39 cellular contexts compared by ENCODE assay signal in genomic region chr14:24891987-24892729, GRCh38.
"Had no signal": no experiment of that assay in that cellular context is flagged by ENCODE, and none has a peak within 500 bp of the region (broad histone marks: within the 10 kb centered on the region; RNA-seq: fewer than 3 reads in every experiment).

No MANE protein-coding gene starts in this region.

- H3K27ac ChIP-seq: ascending aorta, cardiac muscle cell, VCaP had no signal

- H3K4me3 ChIP-seq: ascending aorta, cardiac muscle cell had no signal

- H3K4me1 Mint-ChIP-seq: activated CD4-positive, alpha-beta memory T cell treated with anti-CD3 and anti-CD28 coated beads, Interleukin-2, amount 10 ng/mL, durations not matched to agents 7 days and 5 days; activated CD4-positive, alpha-beta T cell treated with anti-CD3 and anti-CD28 coated beads for 36 hours; activated CD4-positive, alpha-beta T cell treated with anti-CD3 and anti-CD28 coated beads, Interleukin-2, amount 10 ng/mL, durations not matched to agents 7 days and 5 days; activated CD8-positive, alpha-beta memory T cell treated with anti-CD3 and anti-CD28 coated beads, Interleukin-2, amount 10 ng/mL, durations not matched to agents 7 days and 5 days; activated naive CD4-positive, alpha-beta T cell treated with anti-CD3 and anti-CD28 coated beads, Interleukin-2, amount 10 ng/mL, durations not matched to agents 7 days and 5 days; activated naive CD4-positive, alpha-beta T cell treated with anti-CD3 and anti-CD28 coated beads, Interleukin-2, amount 50 U/mL, for 24 hours; activated naive CD8-positive, alpha-beta T cell treated with anti-CD3 and anti-CD28 coated beads, Interleukin-2, amount 10 ng/mL, durations not matched to agents 7 days and 5 days; activated naive CD8-positive, alpha-beta T cell treated with anti-CD3 and anti-CD28 coated beads, Interleukin-2, amount 50 U/mL, for 24 hours; brain; central memory CD8-positive, alpha-beta T cell had no signal

- H3K9me3 Mint-ChIP-seq: activated CD4-positive, alpha-beta T cell treated with anti-CD3 and anti-CD28 coated beads, Interleukin-2, amount 10 ng/mL, durations not matched to agents 7 days and 5 days; activated naive CD4-positive, alpha-beta T cell treated with anti-CD3 and anti-CD28 coated beads, Interleukin-2, amount 10 ng/mL, durations not matched to agents 7 days and 5 days; activated naive CD4-positive, alpha-beta T cell treated with anti-CD3 and anti-CD28 coated beads, Interleukin-2, amount 50 U/mL, for 24 hours; activated T-helper 2 cell treated with anti-CD3 and anti-CD28 coated beads, Interferon-gamma antibody, Interleukin-2, Interleukin-4, amounts not matched to agents 10 μg/mL and 5 μg/mL and 100 μg/mL, durations not matched to agents 14 hours and 24 hours and 36 hours; T-helper 2 cell treated with Interferon-gamma antibody and Interleukin-4, amounts not matched to agents 5 μg/mL and 100 μg/mL, for 36 hours had no signal

- H3K36me3 Mint-ChIP-seq: activated CD8-positive, alpha-beta memory T cell treated with anti-CD3 and anti-CD28 coated beads, Interleukin-2, amount 10 ng/mL, durations not matched to agents 7 days and 5 days; activated naive CD4-positive, alpha-beta T cell treated with anti-CD3 and anti-CD28 coated beads, Interleukin-2, amount 10 ng/mL, durations not matched to agents 7 days and 5 days; activated naive CD4-positive, alpha-beta T cell treated with anti-CD3 and anti-CD28 coated beads, Interleukin-2, amount 50 U/mL, for 24 hours; activated naive CD8-positive, alpha-beta T cell; activated naive CD8-positive, alpha-beta T cell treated with anti-CD3 and anti-CD28 coated beads, Interleukin-2, amount 10 ng/mL, durations not matched to agents 7 days and 5 days; WTC11 had no signal

- H3K9me3 ChIP-seq: ascending aorta had no signal

- FAIRE-seq: bronchial epithelial cell, TTC549 had no signal

- H3K4me1 ChIP-seq: ascending aorta had no signal

- ATAC-seq: activated CD4-positive, alpha-beta T cell treated with anti-CD3 and anti-CD28 coated beads for 36 hours; activated CD4-positive, CD25-positive, alpha-beta regulatory T cell treated with anti-CD3 and anti-CD28 coated beads, Interleukin-2, amount 50 U/mL, for 24 hours; activated CD8-positive, alpha-beta memory T cell treated with anti-CD3 and anti-CD28 coated beads, Interleukin-2, amount 10 ng/mL, durations not matched to agents 7 days and 5 days; activated CD8-positive, alpha-beta T cell treated with anti-CD3 and anti-CD28 coated beads, Interleukin-2, amount 10 ng/mL, durations not matched to agents 7 days and 5 days; activated naive CD8-positive, alpha-beta T cell treated with anti-CD3 and anti-CD28 coated beads, Interleukin-2, amount 50 U/mL, for 24 hours; WTC11 had no signal

- H3K4me3 Mint-ChIP-seq: activated CD4-positive, alpha-beta memory T cell treated with anti-CD3 and anti-CD28 coated beads, Interleukin-2, amount 10 ng/mL, durations not matched to agents 7 days and 5 days; activated CD4-positive, alpha-beta T cell treated with anti-CD3 and anti-CD28 coated beads for 36 hours; activated CD4-positive, alpha-beta T cell treated with anti-CD3 and anti-CD28 coated beads, Interleukin-2, amount 10 ng/mL, durations not matched to agents 7 days and 5 days; activated CD8-positive, alpha-beta memory T cell treated with anti-CD3 and anti-CD28 coated beads, Interleukin-2, amount 10 ng/mL, durations not matched to agents 7 days and 5 days; activated CD8-positive, alpha-beta T cell treated with anti-CD3 and anti-CD28 coated beads, Interleukin-2, amount 10 ng/mL, durations not matched to agents 7 days and 5 days; activated naive CD4-positive, alpha-beta T cell treated with anti-CD3 and anti-CD28 coated beads, Interleukin-2, amount 10 ng/mL, durations not matched to agents 7 days and 5 days; activated naive CD4-positive, alpha-beta T cell treated with anti-CD3 and anti-CD28 coated beads, Interleukin-2, amount 50 U/mL, for 24 hours; activated naive CD8-positive, alpha-beta T cell; activated naive CD8-positive, alpha-beta T cell treated with anti-CD3 and anti-CD28 coated beads, Interleukin-2, amount 10 ng/mL, durations not matched to agents 7 days and 5 days; activated naive CD8-positive, alpha-beta T cell treated with anti-CD3 and anti-CD28 coated beads, Interleukin-2, amount 50 U/mL, for 24 hours; activated T-cell treated with anti-CD3 and anti-CD28 coated beads, Interleukin-2, amount 50 U/mL, for 24 hours; brain; central memory CD8-positive, alpha-beta T cell; T-helper 1 cell treated with Interleukin-12 subunit alpha and Interleukin-12 subunit beta and Interleukin-4 antibody, amounts not matched to agents 30 μg/mL and 1 μg/mL, for 36 hours; T-helper 2 cell treated with Interferon-gamma antibody and Interleukin-4, amounts not matched to agents 5 μg/mL and 100 μg/mL, for 36 hours; WTC11 had no signal

- H3K27me3 ChIP-seq: ascending aorta, cardiac muscle cell had no signal

- DNase-seq: activated CD4-positive, alpha-beta memory T cell treated with anti-CD3 and anti-CD28 coated beads, Interleukin-2, amount 10 ng/mL, durations not matched to agents 7 days and 5 days; activated CD4-positive, alpha-beta T cell treated with anti-CD3 and anti-CD28 coated beads for 1 hour; activated CD4-positive, alpha-beta T cell treated with anti-CD3 and anti-CD28 coated beads for 36 hours; activated CD4-positive, alpha-beta T cell treated with anti-CD3 and anti-CD28 coated beads for 48 hours; activated CD4-positive, alpha-beta T cell treated with anti-CD3 and anti-CD28 coated beads, Interleukin-2, amount 10 ng/mL, durations not matched to agents 7 days and 5 days; activated CD4-positive, alpha-beta T cell treated with anti-CD3 and anti-CD28 coated beads, Interleukin-2, amount 50 U/mL, for 48 hours; activated CD4-positive, CD25-positive, alpha-beta regulatory T cell; activated CD8-positive, alpha-beta memory T cell treated with anti-CD3 and anti-CD28 coated beads for 24 hours; activated CD8-positive, alpha-beta memory T cell treated with anti-CD3 and anti-CD28 coated beads, Interleukin-2, amount 10 ng/mL, durations not matched to agents 7 days and 5 days; activated CD8-positive, alpha-beta memory T cell treated with anti-CD3 and anti-CD28 coated beads, Interleukin-2, amount 50 U/mL, for 48 hours; activated CD8-positive, alpha-beta T cell treated with anti-CD3 and anti-CD28 coated beads, Interleukin-2, amount 10 ng/mL, durations not matched to agents 7 days and 5 days; activated effector memory CD4-positive, alpha-beta T cell treated with Interleukin-2 at 50 U/mL for 16 hours; activated gamma-delta T cell; activated naive CD4-positive, alpha-beta T cell treated with anti-CD3 and anti-CD28 coated beads, Interleukin-2, amount 10 ng/mL, durations not matched to agents 7 days and 5 days; activated naive CD4-positive, alpha-beta T cell treated with Interleukin-2 at 50 U/mL for 16 hours; activated naive CD8-positive, alpha-beta T cell treated with anti-CD3 and anti-CD28 coated beads, Interleukin-2, amount 10 ng/mL, durations not matched to agents 7 days and 5 days; activated naive CD8-positive, alpha-beta T cell treated with anti-CD3 and anti-CD28 coated beads, Interleukin-2, amount 50 U/mL, for 24 hours; activated T-cell treated with anti-CD3 and anti-CD28 coated beads, Interleukin-2, amount 50 U/mL, for 24 hours; activated T-cell treated with anti-CD3 and anti-CD28 coated beads, Interleukin-2, amount 50 U/mL, for 48 hours; amygdala; anterior cingulate cortex; caudate nucleus; cerebellar nuclear complex; T-helper 2 cell; T-helper 9 cell had no signal

- H3K36me3 ChIP-seq: ascending aorta, cardiac muscle cell had no signal

- H3K27me3 Mint-ChIP-seq: activated CD4-positive, alpha-beta memory T cell treated with anti-CD3 and anti-CD28 coated beads, Interleukin-2, amount 10 ng/mL, durations not matched to agents 7 days and 5 days; activated CD4-positive, alpha-beta T cell treated with anti-CD3 and anti-CD28 coated beads, Interleukin-2, amount 10 ng/mL, durations not matched to agents 7 days and 5 days; activated naive CD4-positive, alpha-beta T cell treated with anti-CD3 and anti-CD28 coated beads, Interleukin-2, amount 10 ng/mL, durations not matched to agents 7 days and 5 days had no signal

- H3K27ac Mint-ChIP-seq: activated CD4-positive, alpha-beta memory T cell treated with anti-CD3 and anti-CD28 coated beads, Interleukin-2, amount 10 ng/mL, durations not matched to agents 7 days and 5 days; activated CD4-positive, alpha-beta T cell treated with anti-CD3 and anti-CD28 coated beads for 36 hours; activated CD4-positive, alpha-beta T cell treated with anti-CD3 and anti-CD28 coated beads, Interleukin-2, amount 10 ng/mL, durations not matched to agents 7 days and 5 days; activated CD8-positive, alpha-beta memory T cell treated with anti-CD3 and anti-CD28 coated beads, Interleukin-2, amount 10 ng/mL, durations not matched to agents 7 days and 5 days; activated CD8-positive, alpha-beta T cell treated with anti-CD3 and anti-CD28 coated beads, Interleukin-2, amount 10 ng/mL, durations not matched to agents 7 days and 5 days; activated naive CD4-positive, alpha-beta T cell treated with anti-CD3 and anti-CD28 coated beads, Interleukin-2, amount 10 ng/mL, durations not matched to agents 7 days and 5 days; activated naive CD4-positive, alpha-beta T cell treated with anti-CD3 and anti-CD28 coated beads, Interleukin-2, amount 50 U/mL, for 24 hours; activated naive CD8-positive, alpha-beta T cell; activated naive CD8-positive, alpha-beta T cell treated with anti-CD3 and anti-CD28 coated beads, Interleukin-2, amount 10 ng/mL, durations not matched to agents 7 days and 5 days; activated naive CD8-positive, alpha-beta T cell treated with anti-CD3 and anti-CD28 coated beads, Interleukin-2, amount 50 U/mL, for 24 hours; activated T-cell treated with anti-CD3 and anti-CD28 coated beads, Interleukin-2, amount 50 U/mL, for 24 hours; activated T-helper 2 cell treated with anti-CD3 and anti-CD28 coated beads, Interferon-gamma antibody, Interleukin-2, Interleukin-4, amounts not matched to agents 10 μg/mL and 5 μg/mL and 100 μg/mL, durations not matched to agents 14 hours and 24 hours and 36 hours; brain; T-helper 1 cell treated with Interleukin-12 subunit alpha and Interleukin-12 subunit beta and Interleukin-4 antibody, amounts not matched to agents 30 μg/mL and 1 μg/mL, for 36 hours; T-helper 2 cell treated with Interferon-gamma antibody and Interleukin-4, amounts not matched to agents 5 μg/mL and 100 μg/mL, for 36 hours; WTC11 had no signal
